Comparison of ENCODE assay signal across 23 cellular contexts in the genomic region with DNA sequence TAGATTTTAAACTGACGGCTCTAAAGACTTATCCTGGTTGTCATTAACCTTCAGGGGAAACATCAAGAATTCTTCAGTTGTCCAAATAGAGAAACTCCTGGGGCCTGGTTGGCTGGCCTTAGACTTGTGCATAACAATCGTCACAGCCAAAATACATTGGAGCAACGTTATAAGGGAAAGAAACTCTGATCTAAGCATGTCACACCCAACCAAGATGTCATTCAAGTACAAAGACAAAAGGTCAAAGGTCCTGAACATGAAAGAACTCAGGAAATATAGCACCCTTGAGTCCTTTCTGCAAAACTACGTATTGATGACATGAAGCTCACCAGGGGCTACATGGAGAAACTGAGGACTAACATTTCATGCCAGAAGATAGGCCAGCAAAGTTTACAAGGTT. TPM values are rescaled to one million over a fixed set of nuclear protein-coding genes. Genes with fewer than 3 reads are reported as not detected.
DNase-seq lines count a peak whose midpoint lies in the region; ATAC-seq, FAIRE-seq and TF ChIP-seq lines count a peak whose summit lies in the region.
"Had no signal": no experiment of that assay in that cellular context is flagged by ENCODE, and none has a peak within 500 bp of the region (broad histone marks: within the 10 kb centered on the region; RNA-seq: fewer than 3 reads in every experiment).

No MANE protein-coding gene starts in this region.

- WGBS in K562 (ENCODE audit: insufficient coverage, low coverage, missing lambda C conversion rate) = 3% methylated on average over 4 of the region's 4 CpGs
- 24 to 66% (median 46%) methylated on average over 4 of the region's 4 CpGs for WGBS in small intestine, 3 donors

- peak; percentile 23 for FAIRE-seq in K562 (lab: Jason Lieb, UNC)
- FAIRE-seq in small intestine (lab: Jason Lieb, UNC) = no peak
- FAIRE-seq: A204.1, G401.6, GM12892, H1 had no signal

- H3K4me1 ChIP-seq in right atrium auricular region = no peaks in the 10 kb centered on the region
- no peaks in the 10 kb centered on the region for H3K4me1 ChIP-seq in K562 (replicated peaks in 1 of 2; ENCODE audit: control insufficient read depth in 2 of 2, insufficient read depth in 2 of 2, low read length in 2 of 2)
- no peaks in the 10 kb centered on the region for H3K4me1 ChIP-seq in small intestine (ENCODE audit: control insufficient read depth in 2 of 2, insufficient read depth in 1 of 2, low read depth in 1 of 2, low read length in 1 of 2)
- H3K4me1 ChIP-seq: BLaER1 had no signal

- no peak for TF ChIP-seq POLR2A in K562 (conservative IDR thresholded peaks at IDR 0.05)

- no peak for ATAC-seq in activated T-cell treated with anti-CD3 and anti-CD28 coated beads, Interleukin-2, amount 50 U/mL, for 72 hours (replicated peaks in 1 of 2)
- ATAC-seq in Right ventricle myocardium superior (ENCODE audit: poor library complexity) (peak; percentile 20), K562 (no peak)
- ATAC-seq: CD8-positive, alpha-beta T cell had no signal

- H3K79me2 ChIP-seq in K562 (ENCODE audit: control insufficient read depth, insufficient read depth, low read length) = no peaks in the 10 kb centered on the region

- H3K27me3 ChIP-seq in right atrium auricular region = no peaks in the 10 kb centered on the region
- H3K27me3 ChIP-seq in K562 (ENCODE audit: control insufficient read depth in 2 of 2, insufficient read depth in 2 of 2, low read length in 2 of 2) = peaks cover 7 to 34% of the 10 kb centered on the region in 2 experiments; a peak in 4 of 5 replicates
- no peaks in the 10 kb centered on the region for H3K27me3 ChIP-seq in small intestine (ENCODE audit: control insufficient read depth in 2 of 2, insufficient read depth in 2 of 2, low read length in 2 of 2)
- H3K27me3 ChIP-seq: BLaER1 had no signal

- intact Hi-C loops in Right ventricle myocardium superior (cut with DNase I) = no loop called here
- intact Hi-C loops in K562 (cut with micrococcal nuclease) = no loop called here

- POLR2A ChIA-PET in K562 (lab: Yijun Ruan, JAX) = no interaction called here

- no peak for TF ChIP-seq RAD21 in K562 (CRISPR knock-in tag; conservative IDR thresholded peaks at IDR 0.05 in 1 of 2, IDR thresholded peaks at IDR 0.05 in 1 of 2)

- H3K4me3 ChIP-seq in right atrium auricular region = no peak overlapping the region
- no peak overlapping the region for H3K4me3 ChIP-seq in K562
- H3K4me3 ChIP-seq in small intestine (ENCODE audit: low read depth in 1 of 2, low read length in 2 of 2) = no peak overlapping the region
- H3K4me3 ChIP-seq: BLaER1 had no signal

- H3K4me2 ChIP-seq in K562 (ENCODE audit: insufficient read depth, low read length) = no peak overlapping the region
- H3K4me2 ChIP-seq: BLaER1 had no signal

- BruUV-seq in K562 (replicated peaks; lab: Mats Ljungman, UMichigan) = no TSS peak

- no peaks in the 10 kb centered on the region for H3K36me3 Mint-ChIP-seq in activated T-cell treated with anti-CD3 and anti-CD28 coated beads, Interleukin-2, amount 50 U/mL, for 72 hours (ENCODE audit: insufficient read depth in 2 of 2)
- H3K36me3 Mint-ChIP-seq: CD4-positive, CD25-positive, alpha-beta regulatory T cell; CD8-positive, alpha-beta T cell had no signal

- no peaks in the 10 kb centered on the region for H3K4me1 Mint-ChIP-seq in activated T-cell treated with anti-CD3 and anti-CD28 coated beads, Interleukin-2, amount 50 U/mL, for 72 hours (ENCODE audit: low read depth)
- H3K4me1 Mint-ChIP-seq: B cell; CD4-positive, CD25-positive, alpha-beta regulatory T cell had no signal

- TF ChIP-seq EP300 in K562 (IDR thresholded peaks at IDR 0.05; ENCODE audit: low read length) = no peak

- no peaks in the 10 kb centered on the region for H3K9me3 Mint-ChIP-seq in activated T-cell treated with anti-CD3 and anti-CD28 coated beads, Interleukin-2, amount 50 U/mL, for 72 hours
- H3K9me3 Mint-ChIP-seq: CD4-positive, CD25-positive, alpha-beta regulatory T cell; CD8-positive, alpha-beta T cell had no signal

- no peaks in the 10 kb centered on the region for H3K9me3 ChIP-seq in right atrium auricular region
- no peaks in the 10 kb centered on the region for H3K9me3 ChIP-seq in K562 (replicated peaks; ENCODE audit: control insufficient read depth, insufficient read depth, low read depth, low read length)
- H3K9me3 ChIP-seq in small intestine (ENCODE audit: control insufficient read depth, low read depth) = no peaks in the 10 kb centered on the region
- H3K9me3 ChIP-seq: BLaER1, Caco-2 had no signal

- CTCF ChIA-PET in K562 (lab: Yijun Ruan, JAX; ENCODE audit: low intra/inter-chr PET ratio) = no interaction called here

- H3K27ac ChIP-seq in right atrium auricular region (no peak overlapping the region), K562 (ENCODE audit: extremely low read depth, low read depth, low read length) (no peak overlapping the region), small intestine (ENCODE audit: low read depth in 1 of 2, low read length in 1 of 2) (no peak overlapping the region)
- H3K27ac ChIP-seq: 22Rv1, BLaER1, C4-2B had no signal

- H3K9ac ChIP-seq in K562 (ENCODE audit: insufficient read depth in 1 of 2, low read depth in 2 of 2, low read length in 2 of 2) = no peak overlapping the region
- H3K9ac ChIP-seq: BLaER1 had no signal

- no peaks in the 10 kb centered on the region for H3K36me3 ChIP-seq in right atrium auricular region
- no peaks in the 10 kb centered on the region for H3K36me3 ChIP-seq in K562 (ENCODE audit: control insufficient read depth, insufficient read depth, low read length)
- H3K36me3 ChIP-seq in small intestine (ENCODE audit: control insufficient read depth in 2 of 2, insufficient read depth in 2 of 2, low read length in 2 of 2) = no peaks in the 10 kb centered on the region
- H3K36me3 ChIP-seq: BLaER1 had no signal

- in situ Hi-C loops in K562 (cut with MboI) = no loop called here

- H4K20me1 ChIP-seq in K562 (replicated peaks; ENCODE audit: control insufficient read depth, insufficient read depth, low read length) = no peaks in the 10 kb centered on the region
- H4K20me1 ChIP-seq: BLaER1 had no signal

- DNase-seq in activated T-cell treated with anti-CD3 and anti-CD28 coated beads, Interleukin-2, amount 50 U/mL, for 72 hours = no peak
- no peak for DNase-seq in activated T-cell treated with anti-CD3 and anti-CD28 coated beads for 4 hours
- DNase-seq in Right ventricle myocardium superior = no peak
- DNase-seq in right atrium auricular region (ENCODE audit: low spot score) = no peak
- DNase-seq in K562 (ENCODE audit: extremely low read depth in 1 of 4, low spot score in 3 of 4) = no peak
- DNase-seq in small intestine = peak; percentile 33
- DNase-seq in stimulated activated CD4-positive, alpha-beta T cell treated with anti-CD3 and anti-CD28 coated beads, Interleukin-2, amount 100 ng/mL, for 48 hours = no peak
- no peak for DNase-seq in GOT3 (lab: John Stamatoyannopoulos, UW)
- DNase-seq: Caco-2; CD4-positive, CD25-positive, alpha-beta regulatory T cell; CD8-positive, alpha-beta T cell; DMS153; DND-41; H7; HCEC 1CT had no signal

- no peaks in the 10 kb centered on the region for H3K27me3 Mint-ChIP-seq in activated T-cell treated with anti-CD3 and anti-CD28 coated beads, Interleukin-2, amount 50 U/mL, for 72 hours (ENCODE audit: low read depth)

- peak overlapping the region; percentile 27 for H3K27ac Mint-ChIP-seq in activated T-cell treated with anti-CD3 and anti-CD28 coated beads, Interleukin-2, amount 50 U/mL, for 72 hours
- H3K27ac Mint-ChIP-seq: B cell; CD4-positive, CD25-positive, alpha-beta regulatory T cell; CD8-positive, alpha-beta T cell had no signal

- no peaks in the 10 kb centered on the region for H3K9me1 ChIP-seq in K562 (ENCODE audit: control insufficient read depth, insufficient read depth, low read length)

- TF ChIP-seq CTCF in right atrium auricular region (IDR thresholded peaks at IDR 0.05) (no peak), K562 (IDR thresholded peaks at IDR 0.05 in 2 of 3, conservative IDR thresholded peaks at IDR 0.05 in 1 of 3; ENCODE audit: insufficient read depth in 2 of 3, low read depth in 1 of 3, low read length in 3 of 3) (no peak)

- no peak overlapping the region for H3K4me3 Mint-ChIP-seq in activated T-cell treated with anti-CD3 and anti-CD28 coated beads, Interleukin-2, amount 50 U/mL, for 72 hours
- H3K4me3 Mint-ChIP-seq: B cell; CD4-positive, CD25-positive, alpha-beta regulatory T cell; CD8-positive, alpha-beta T cell had no signal

- H2AFZ ChIP-seq in K562 (ENCODE audit: low read depth, low read length) = no peak overlapping the region

TF ChIP-seq in K562, 482 proteins besides CTCF, POLR2A, EP300 and RAD21 (continues in another document):
- TF ChIP-seq ASH1L (IDR thresholded peaks at IDR 0.05; ENCODE audit: borderline replicate concordance, low read depth, partially characterized antibody) (no peak), ZBTB8A (IDR thresholded peaks at IDR 0.05; ENCODE audit: partially characterized antibody) (no peak), NFATC3 (IDR thresholded peaks at IDR 0.05) (no peak), SRSF3 (IDR thresholded peaks at IDR 0.05; ENCODE audit: insufficient read depth, low read length) (no peak), JUND (IDR thresholded peaks at IDR 0.05; ENCODE audit: borderline replicate concordance, low read depth, low read length) (no peak), JUND (tag; IDR thresholded peaks at IDR 0.05; ENCODE audit: borderline replicate concordance, low read depth, low read length) (no peak), ZNF584 (CRISPR knock-in tag; IDR thresholded peaks at IDR 0.05; ENCODE audit: low read depth) (no peak)

RNA-seq across cellular contexts. Expression of a gene that starts 23.7 kb away (rescaled TPM):
- not detected for total RNA-seq in activated T-cell treated with anti-CD3 and anti-CD28 coated beads, Interleukin-2, amount 50 U/mL, for 72 hours
- total RNA-seq in Right ventricle myocardium superior (27.0 TPM), right atrium auricular region (10 to 100 TPM; 53.3 to 73.2 TPM), K562 (2014; rRNA removed) (not detected in 2 replicates), K562 (2014; rRNA removed; fragmentation: Illumina TruSeq; extraction: Trizol) (not detected in 2 replicates), K562 (2015; rRNA removed; fragmentation: Illumina TruSeq; extraction: Trizol) (not detected in 2 replicates), K562 (2021) (0.07 TPM in 1 of 2 replicates, not detected in the other)
- total RNA-seq in K562 (2011; cell fraction: chromatin; rRNA removed; ENCODE audit: low replicate concordance) = not detected in 2 replicates
- total RNA-seq in K562 (2011; cell fraction: nucleolus; rRNA removed) = not detected in 2 replicates
- total RNA-seq in K562 (2011; cell fraction: nucleoplasm; rRNA removed) = not detected in 2 replicates
- polyA plus RNA-seq in K562 (2011; rRNA removed) (not detected in 2 replicates), K562 (2014; fragmentation: Illumina TruSeq; extraction: Trizol) (not detected in 2 replicates), K562 (2014; fragmentation: Nextera tagmentation; extraction: Ambion mirVana) (not detected), K562 (2014; rRNA removed) (not detected in 2 replicates), small intestine (10 to 100 TPM in 1 of 3 donors, 1 to 10 TPM in 1, under 1 TPM in 1; 0.67 to 21.6 (median 2.7) TPM)
- polyA plus RNA-seq in K562 (2011; cell fraction: cytosol; rRNA removed) = not detected in 2 replicates
- not detected in 2 replicates for polyA plus RNA-seq in K562 (2011; cell fraction: nucleus; rRNA removed)
- polyA plus RNA-seq in K562 (2012) = not detected in 2 replicates
- not detected in 2 replicates for polyA minus RNA-seq in K562 (2011; rRNA and poly(A)+ RNA removed)
- polyA minus RNA-seq in K562 (2011; cell fraction: cytosol; rRNA and poly(A)+ RNA removed) = not detected in 2 replicates
- polyA minus RNA-seq in K562 (2011; cell fraction: nucleus; rRNA and poly(A)+ RNA removed) = not detected in 2 replicates
- total RNA-seq: CD4-positive, CD25-positive, alpha-beta regulatory T cell; CD8-positive, alpha-beta T cell had no signal
- polyA plus RNA-seq: CD4-positive, CD25-positive, alpha-beta regulatory T cell had no signal

Comparison
In these comparisons a context has a peak if more than half of its experiments do, and no peak if none do; other contexts are left out.
1. RNA of a gene that starts 23.7 kb away (total RNA-seq): 53.3 to 73.2 TPM in right atrium auricular region and 27.0 TPM in Right ventricle myocardium superior (single experiment); not detected in activated T-cell treated with anti-CD3 and anti-CD28 coated beads, Interleukin-2, amount 50 U/mL, for 72 hours and 0.07 TPM in K562; every median in the first group is over 10 times any median in the second.